In genomic region chrX:139883984-139884383, GRCh38 we compare ENCODE assay signal across 34 cellular contexts.
"Had no signal": no experiment of that assay in that cellular context is flagged by ENCODE, and none has a peak within 500 bp of the region (broad histone marks: within the 10 kb centered on the region; RNA-seq: fewer than 3 reads in every experiment).

No MANE protein-coding gene starts in this region.

- H3K27me3 ChIP-seq: body of pancreas, esophagus muscularis mucosa, foreskin keratinocyte, gastrocnemius medialis, heart right ventricle had no signal

- H3K4me3 Mint-ChIP-seq: activated B cell treated with CpG ODN at 0.5 μM for 24 hours; activated CD4-positive, alpha-beta memory T cell treated with anti-CD3 and anti-CD28 coated beads for 36 hours; activated CD4-positive, alpha-beta T cell treated with anti-CD3 and anti-CD28 coated beads for 36 hours; activated CD4-positive, alpha-beta T cell treated with anti-CD3 and anti-CD28 coated beads, Interleukin-2, amount 10 ng/mL, durations not matched to agents 24 days and 14 days; activated CD8-positive, alpha-beta memory T cell treated with anti-CD3 and anti-CD28 coated beads, Interleukin-2, amount 10 ng/mL, durations not matched to agents 7 days and 5 days; activated CD8-positive, alpha-beta T cell treated with anti-CD3 and anti-CD28 coated beads, Interleukin-2, amount 10 ng/mL, durations not matched to agents 7 days and 5 days; activated naive CD8-positive, alpha-beta T cell; activated T-cell treated with anti-CD3 and anti-CD28 coated beads, Interleukin-2, amount 50 U/mL, for 24 hours; activated T-helper 17 cell treated with anti-CD3 and anti-CD28 coated beads, Interleukin-2, amount 50 U/mL, for 72 hours; effector memory CD8-positive, alpha-beta T cell; T-helper 17 cell; T-helper 2 cell treated with Interferon-gamma antibody and Interleukin-4, amounts not matched to agents 5 μg/mL and 100 μg/mL, for 36 hours had no signal

- H3K9me3 Mint-ChIP-seq: activated B cell treated with CpG ODN at 0.5 μM for 24 hours; activated CD4-positive, alpha-beta memory T cell treated with anti-CD3 and anti-CD28 coated beads for 36 hours; activated CD4-positive, alpha-beta T cell treated with anti-CD3 and anti-CD28 coated beads, Interleukin-2, amount 10 ng/mL, durations not matched to agents 24 days and 14 days; activated T-cell treated with anti-CD3 and anti-CD28 coated beads, Interleukin-2, amount 50 U/mL, for 24 hours; activated T-helper 17 cell treated with anti-CD3 and anti-CD28 coated beads, Interleukin-2, amount 50 U/mL, for 72 hours; effector memory CD8-positive, alpha-beta T cell; T-helper 2 cell treated with Interferon-gamma antibody and Interleukin-4, amounts not matched to agents 5 μg/mL and 100 μg/mL, for 36 hours had no signal

- H3K27ac Mint-ChIP-seq: activated B cell treated with CpG ODN at 0.5 μM for 24 hours; activated CD4-positive, alpha-beta memory T cell treated with anti-CD3 and anti-CD28 coated beads for 36 hours; activated CD4-positive, alpha-beta T cell treated with anti-CD3 and anti-CD28 coated beads for 36 hours; activated CD4-positive, alpha-beta T cell treated with anti-CD3 and anti-CD28 coated beads, Interleukin-2, amount 10 ng/mL, durations not matched to agents 24 days and 14 days; activated CD8-positive, alpha-beta memory T cell treated with anti-CD3 and anti-CD28 coated beads, Interleukin-2, amount 10 ng/mL, durations not matched to agents 7 days and 5 days; activated CD8-positive, alpha-beta T cell treated with anti-CD3 and anti-CD28 coated beads, Interleukin-2, amount 10 ng/mL, durations not matched to agents 7 days and 5 days; activated naive CD8-positive, alpha-beta T cell; activated T-cell treated with anti-CD3 and anti-CD28 coated beads, Interleukin-2, amount 50 U/mL, for 24 hours; activated T-helper 17 cell treated with anti-CD3 and anti-CD28 coated beads, Interleukin-2, amount 50 U/mL, for 72 hours; effector memory CD8-positive, alpha-beta T cell; T-helper 17 cell; T-helper 2 cell treated with Interferon-gamma antibody and Interleukin-4, amounts not matched to agents 5 μg/mL and 100 μg/mL, for 36 hours had no signal

- H3K4me3 ChIP-seq: body of pancreas, esophagus muscularis mucosa, gastrocnemius medialis, heart right ventricle had no signal

- H3K36me3 ChIP-seq: esophagus muscularis mucosa, gastrocnemius medialis, heart right ventricle, WERI-Rb-1 had no signal

- H3K4me1 ChIP-seq: body of pancreas, gastrocnemius medialis had no signal

- DNase-seq: activated B cell treated with CpG ODN at 0.5 μM for 24 hours; activated CD4-positive, alpha-beta memory T cell treated with anti-CD3 and anti-CD28 coated beads for 36 hours; activated CD4-positive, alpha-beta T cell treated with anti-CD3 and anti-CD28 coated beads for 36 hours; activated CD4-positive, alpha-beta T cell treated with anti-CD3 and anti-CD28 coated beads, Interleukin-2, amount 10 ng/mL, durations not matched to agents 24 days and 14 days; activated CD8-positive, alpha-beta memory T cell treated with anti-CD3 and anti-CD28 coated beads, Interleukin-2, amount 10 ng/mL, durations not matched to agents 7 days and 5 days; activated CD8-positive, alpha-beta memory T cell treated with anti-CD3 and anti-CD28 coated beads, Interleukin-2, amount 50 U/mL, for 4 hours; activated CD8-positive, alpha-beta T cell treated with anti-CD3 and anti-CD28 coated beads, Interleukin-2, amount 10 ng/mL, durations not matched to agents 7 days and 5 days; activated effector memory CD4-positive, alpha-beta T cell treated with Interleukin-2 at 50 U/mL for 16 hours; activated gamma-delta T cell treated with Interleukin-2 at 50 U/mL for 16 hours; activated naive CD4-positive, alpha-beta T cell treated with anti-CD3 and anti-CD28 coated beads, Interleukin-2, amount 50 U/mL, for 16 hours; activated naive CD4-positive, alpha-beta T cell treated with Interleukin-2 at 50 U/mL for 16 hours; activated T-cell treated with anti-CD3 and anti-CD28 coated beads, Interleukin-2, amount 50 U/mL, for 24 hours; amniotic stem cell; anterior cingulate cortex; body of pancreas; caudate nucleus; cortex of kidney; dermis blood vessel endothelial cell; effector CD4-positive, alpha-beta T cell; effector memory CD8-positive, alpha-beta T cell; erythroblast; foreskin keratinocyte; gastrocnemius medialis; heart right ventricle; T-helper 1 cell; T-helper 17 cell; T1000; WERI-Rb-1 had no signal

- H3K9me3 ChIP-seq: body of pancreas, esophagus muscularis mucosa, gastrocnemius medialis, heart right ventricle had no signal

- H3K27me3 Mint-ChIP-seq: activated B cell treated with CpG ODN at 0.5 μM for 24 hours; activated CD4-positive, alpha-beta memory T cell treated with anti-CD3 and anti-CD28 coated beads for 36 hours; activated CD4-positive, alpha-beta T cell treated with anti-CD3 and anti-CD28 coated beads for 36 hours; activated CD4-positive, alpha-beta T cell treated with anti-CD3 and anti-CD28 coated beads, Interleukin-2, amount 10 ng/mL, durations not matched to agents 24 days and 14 days; activated CD8-positive, alpha-beta memory T cell treated with anti-CD3 and anti-CD28 coated beads, Interleukin-2, amount 10 ng/mL, durations not matched to agents 7 days and 5 days; activated naive CD8-positive, alpha-beta T cell; activated T-helper 17 cell treated with anti-CD3 and anti-CD28 coated beads, Interleukin-2, amount 50 U/mL, for 72 hours; effector memory CD8-positive, alpha-beta T cell; T-helper 17 cell had no signal

- H3K27ac ChIP-seq: body of pancreas, esophagus muscularis mucosa, foreskin keratinocyte, gastrocnemius medialis, heart right ventricle, WERI-Rb-1 had no signal

- FAIRE-seq: colon had no signal

- ATAC-seq: activated CD4-positive, alpha-beta T cell treated with anti-CD3 and anti-CD28 coated beads for 36 hours; activated CD4-positive, CD25-positive, alpha-beta regulatory T cell treated with anti-CD3 and anti-CD28 coated beads, Interleukin-2, amount 50 U/mL, for 24 hours; activated CD8-positive, alpha-beta memory T cell treated with anti-CD3 and anti-CD28 coated beads, Interleukin-2, amount 10 ng/mL, durations not matched to agents 7 days and 5 days; activated CD8-positive, alpha-beta T cell treated with anti-CD3 and anti-CD28 coated beads, Interleukin-2, amount 10 ng/mL, durations not matched to agents 7 days and 5 days; activated T-helper 17 cell treated with anti-CD3 and anti-CD28 coated beads, Interleukin-2, amount 50 U/mL, for 72 hours; body of pancreas; effector memory CD8-positive, alpha-beta T cell; foreskin keratinocyte; gastrocnemius medialis; heart right ventricle; T-helper 17 cell had no signal
